In genomic region chr1:1239624-1240347, GRCh38 we compare ENCODE assay signal across 1 cellular context.
TF ChIP-seq lines count a peak whose summit lies in the region.

No MANE protein-coding gene starts in this region.

TF ChIP-seq in SK-N-SH treated with all-trans-retinoic acid at 6 μM for 48 hours, 23 proteins besides CTCF, POLR2A, EP300 and RAD21:
- no peak for TF ChIP-seq SNAI2 (CRISPR knock-in tag; IDR thresholded peaks at IDR 0.05)
- no peak for TF ChIP-seq OSR1 (CRISPR knock-in tag; IDR thresholded peaks at IDR 0.05)
- no peak for TF ChIP-seq GLIS3 (CRISPR knock-in tag; IDR thresholded peaks at IDR 0.05)
- TF ChIP-seq ISL1 (CRISPR knock-in tag; IDR thresholded peaks at IDR 0.05), result no peak
- TF ChIP-seq ZNF70 (CRISPR knock-in tag; IDR thresholded peaks at IDR 0.05), result no peak
- no peak for TF ChIP-seq ZFP30 (CRISPR knock-in tag; IDR thresholded peaks at IDR 0.05)
- no peak for TF ChIP-seq RARB (CRISPR knock-in tag; IDR thresholded peaks at IDR 0.05)
- no peak for TF ChIP-seq ZC3H10 (CRISPR knock-in tag; IDR thresholded peaks at IDR 0.05)
- TF ChIP-seq ESRRG (CRISPR knock-in tag; IDR thresholded peaks at IDR 0.05), result no peak
- TF ChIP-seq CSRNP3 (CRISPR knock-in tag; IDR thresholded peaks at IDR 0.05), result no peak
- TF ChIP-seq PPARA (CRISPR knock-in tag; IDR thresholded peaks at IDR 0.05; ENCODE audit: borderline replicate concordance), result no peak
- TF ChIP-seq, protein P1, sequence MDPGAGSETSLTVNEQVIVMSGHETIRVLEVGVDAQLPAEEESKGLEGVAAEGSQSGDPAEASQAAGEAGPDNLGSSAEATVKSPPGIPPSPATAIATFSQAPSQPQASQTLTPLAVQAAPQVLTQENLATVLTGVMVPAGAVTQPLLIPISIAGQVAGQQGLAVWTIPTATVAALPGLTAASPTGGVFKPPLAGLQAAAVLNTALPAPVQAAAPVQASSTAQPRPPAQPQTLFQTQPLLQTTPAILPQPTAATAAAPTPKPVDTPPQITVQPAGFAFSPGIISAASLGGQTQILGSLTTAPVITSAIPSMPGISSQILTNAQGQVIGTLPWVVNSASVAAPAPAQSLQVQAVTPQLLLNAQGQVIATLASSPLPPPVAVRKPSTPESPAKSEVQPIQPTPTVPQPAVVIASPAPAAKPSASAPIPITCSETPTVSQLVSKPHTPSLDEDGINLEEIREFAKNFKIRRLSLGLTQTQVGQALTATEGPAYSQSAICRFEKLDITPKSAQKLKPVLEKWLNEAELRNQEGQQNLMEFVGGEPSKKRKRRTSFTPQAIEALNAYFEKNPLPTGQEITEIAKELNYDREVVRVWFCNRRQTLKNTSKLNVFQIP (CRISPR knock-in tag; IDR thresholded peaks at IDR 0.05; ENCODE audit: borderline replicate concordance, low read depth), result no peak
- TF ChIP-seq ZNF8 (CRISPR knock-in tag; IDR thresholded peaks at IDR 0.05), result no peak
- TF ChIP-seq BACH2 (CRISPR knock-in tag; IDR thresholded peaks at IDR 0.05; ENCODE audit: borderline replicate concordance), result no peak
- TF ChIP-seq TOX (CRISPR knock-in tag; IDR thresholded peaks at IDR 0.05; ENCODE audit: borderline replicate concordance), result no peak
- TF ChIP-seq TCF4 (CRISPR knock-in tag; IDR thresholded peaks at IDR 0.05; ENCODE audit: borderline replicate concordance), result no peak
